Comparison of ENCODE assay signal across 1 cellular context in the genomic region with DNA sequence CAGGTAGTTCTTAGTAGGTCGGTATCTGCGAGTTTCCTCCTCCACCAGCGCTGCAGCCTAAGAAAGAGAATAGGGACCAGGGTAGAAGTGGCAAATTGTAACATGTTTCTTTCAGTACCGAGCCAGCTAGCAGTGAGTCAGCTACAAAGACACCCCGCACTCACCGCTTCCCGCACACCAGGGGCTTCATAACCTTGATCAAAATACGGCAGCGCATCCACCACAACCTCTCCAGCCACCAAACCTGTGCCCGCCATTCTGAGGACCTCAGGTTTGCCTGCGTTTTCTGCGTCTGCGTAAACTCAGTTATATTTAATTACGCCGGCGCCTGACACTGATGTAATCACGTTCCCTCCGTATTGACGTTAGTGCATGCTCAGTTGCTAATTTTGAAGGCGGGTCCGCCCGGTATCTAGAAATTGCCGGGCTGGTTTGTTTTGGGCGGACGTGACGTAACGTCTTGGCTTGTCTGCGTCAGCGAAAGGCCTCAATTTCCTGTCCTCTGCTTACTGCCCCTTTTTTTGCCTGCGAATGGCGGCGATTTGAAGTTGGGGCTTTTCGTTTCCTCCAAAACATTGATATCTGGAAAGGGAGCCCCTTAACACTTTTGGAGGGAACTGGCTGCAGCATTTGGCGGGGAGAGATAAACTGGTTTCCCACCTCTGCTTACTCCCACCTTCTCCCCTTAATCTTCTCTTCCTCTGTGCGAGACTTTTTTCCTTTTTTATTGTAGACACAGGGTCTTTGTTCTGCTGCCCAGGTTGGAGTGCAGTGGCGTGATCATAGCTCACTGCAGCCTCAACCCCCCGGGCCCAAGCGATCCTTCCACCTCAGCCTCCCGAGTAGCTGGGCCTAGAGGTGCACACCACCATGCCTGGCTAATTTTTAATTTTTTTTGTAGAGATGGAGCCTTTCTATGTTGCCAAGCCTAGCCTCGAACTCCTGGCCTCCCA.
TF ChIP-seq lines count a peak whose summit lies in the region.

A gene (minus strand): TSS at position 281 of the 953 bp plus-strand sequence. CDS start 24 bp downstream, at position 257.

TF ChIP-seq in HEK293, 187 proteins besides CTCF, POLR2A, EP300 and RAD21 (continued from another document and continues in another):
- no peak for TF ChIP-seq ZNF621 (tag by site-specific recombination; IDR thresholded peaks at IDR 0.05)
- no peak for TF ChIP-seq ZBTB17 (tag by site-specific recombination; IDR thresholded peaks at IDR 0.05)
- no peak for TF ChIP-seq ZNF37A (tag by site-specific recombination; IDR thresholded peaks at IDR 0.05)
- TF ChIP-seq, protein P1, sequence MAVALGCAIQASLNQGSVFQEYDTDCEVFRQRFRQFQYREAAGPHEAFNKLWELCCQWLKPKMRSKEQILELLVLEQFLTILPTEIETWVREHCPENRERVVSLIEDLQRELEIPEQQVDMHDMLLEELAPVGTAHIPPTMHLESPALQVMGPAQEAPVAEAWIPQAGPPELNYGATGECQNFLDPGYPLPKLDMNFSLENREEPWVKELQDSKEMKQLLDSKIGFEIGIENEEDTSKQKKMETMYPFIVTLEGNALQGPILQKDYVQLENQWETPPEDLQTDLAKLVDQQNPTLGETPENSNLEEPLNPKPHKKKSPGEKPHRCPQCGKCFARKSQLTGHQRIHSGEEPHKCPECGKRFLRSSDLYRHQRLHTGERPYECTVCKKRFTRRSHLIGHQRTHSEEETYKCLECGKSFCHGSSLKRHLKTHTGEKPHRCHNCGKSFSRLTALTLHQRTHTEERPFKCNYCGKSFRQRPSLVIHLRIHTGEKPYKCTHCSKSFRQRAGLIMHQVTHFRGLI (tag by site-specific recombination; IDR thresholded peaks at IDR 0.05), result no peak
- no peak for TF ChIP-seq ZNF785 (tag by site-specific recombination; IDR thresholded peaks at IDR 0.05)
- TF ChIP-seq ZNF404 (tag by site-specific recombination; IDR thresholded peaks at IDR 0.05), result no peak
- TF ChIP-seq ZNF292 (tag by site-specific recombination; IDR thresholded peaks at IDR 0.05; ENCODE audit: borderline replicate concordance, low read depth), result no peak
- TF ChIP-seq ZSCAN30 (tag by site-specific recombination; IDR thresholded peaks at IDR 0.05), result no peak
- no peak for TF ChIP-seq ZNF366 (tag by site-specific recombination; conservative IDR thresholded peaks at IDR 0.05)
- TF ChIP-seq, protein P2, sequence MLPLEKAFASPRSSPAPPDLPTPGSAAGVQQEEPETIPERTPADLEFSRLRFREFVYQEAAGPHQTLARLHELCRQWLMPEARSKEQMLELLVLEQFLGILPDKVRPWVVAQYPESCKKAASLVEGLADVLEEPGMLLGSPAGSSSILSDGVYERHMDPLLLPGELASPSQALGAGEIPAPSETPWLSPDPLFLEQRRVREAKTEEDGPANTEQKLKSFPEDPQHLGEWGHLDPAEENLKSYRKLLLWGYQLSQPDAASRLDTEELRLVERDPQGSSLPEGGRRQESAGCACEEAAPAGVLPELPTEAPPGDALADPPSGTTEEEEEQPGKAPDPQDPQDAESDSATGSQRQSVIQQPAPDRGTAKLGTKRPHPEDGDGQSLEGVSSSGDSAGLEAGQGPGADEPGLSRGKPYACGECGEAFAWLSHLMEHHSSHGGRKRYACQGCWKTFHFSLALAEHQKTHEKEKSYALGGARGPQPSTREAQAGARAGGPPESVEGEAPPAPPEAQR (tag by site-specific recombination; IDR thresholded peaks at IDR 0.05), result no peak
- no peak for TF ChIP-seq ZNF157 (tag by site-specific recombination; IDR thresholded peaks at IDR 0.05)
- TF ChIP-seq, protein P3, sequence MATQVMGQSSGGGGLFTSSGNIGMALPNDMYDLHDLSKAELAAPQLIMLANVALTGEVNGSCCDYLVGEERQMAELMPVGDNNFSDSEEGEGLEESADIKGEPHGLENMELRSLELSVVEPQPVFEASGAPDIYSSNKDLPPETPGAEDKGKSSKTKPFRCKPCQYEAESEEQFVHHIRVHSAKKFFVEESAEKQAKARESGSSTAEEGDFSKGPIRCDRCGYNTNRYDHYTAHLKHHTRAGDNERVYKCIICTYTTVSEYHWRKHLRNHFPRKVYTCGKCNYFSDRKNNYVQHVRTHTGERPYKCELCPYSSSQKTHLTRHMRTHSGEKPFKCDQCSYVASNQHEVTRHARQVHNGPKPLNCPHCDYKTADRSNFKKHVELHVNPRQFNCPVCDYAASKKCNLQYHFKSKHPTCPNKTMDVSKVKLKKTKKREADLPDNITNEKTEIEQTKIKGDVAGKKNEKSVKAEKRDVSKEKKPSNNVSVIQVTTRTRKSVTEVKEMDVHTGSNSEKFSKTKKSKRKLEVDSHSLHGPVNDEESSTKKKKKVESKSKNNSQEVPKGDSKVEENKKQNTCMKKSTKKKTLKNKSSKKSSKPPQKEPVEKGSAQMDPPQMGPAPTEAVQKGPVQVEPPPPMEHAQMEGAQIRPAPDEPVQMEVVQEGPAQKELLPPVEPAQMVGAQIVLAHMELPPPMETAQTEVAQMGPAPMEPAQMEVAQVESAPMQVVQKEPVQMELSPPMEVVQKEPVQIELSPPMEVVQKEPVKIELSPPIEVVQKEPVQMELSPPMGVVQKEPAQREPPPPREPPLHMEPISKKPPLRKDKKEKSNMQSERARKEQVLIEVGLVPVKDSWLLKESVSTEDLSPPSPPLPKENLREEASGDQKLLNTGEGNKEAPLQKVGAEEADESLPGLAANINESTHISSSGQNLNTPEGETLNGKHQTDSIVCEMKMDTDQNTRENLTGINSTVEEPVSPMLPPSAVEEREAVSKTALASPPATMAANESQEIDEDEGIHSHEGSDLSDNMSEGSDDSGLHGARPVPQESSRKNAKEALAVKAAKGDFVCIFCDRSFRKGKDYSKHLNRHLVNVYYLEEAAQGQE (tag by site-specific recombination; IDR thresholded peaks at IDR 0.05), result 0 out of 2 replicates have a peak, but pooled peaks have one; percentile 9
- no peak for TF ChIP-seq ZNF561 (tag by site-specific recombination; IDR thresholded peaks at IDR 0.05; ENCODE audit: borderline replicate concordance)
- no peak for TF ChIP-seq ZNF548 (tag by site-specific recombination; IDR thresholded peaks at IDR 0.05)
- TF ChIP-seq ZNF324 (tag by site-specific recombination; IDR thresholded peaks at IDR 0.05), result no peak
- no peak for TF ChIP-seq OSR2 (tag by site-specific recombination; IDR thresholded peaks at IDR 0.05)
- peak; percentile 35; the same call in 1 of the 2 replicates for TF ChIP-seq ZNF501 (tag by site-specific recombination; IDR thresholded peaks at IDR 0.05)
- no peak for TF ChIP-seq ZNF544 (tag by site-specific recombination; IDR thresholded peaks at IDR 0.05)
- TF ChIP-seq SCRT2 (tag by site-specific recombination; IDR thresholded peaks at IDR 0.05), result no peak
- TF ChIP-seq ZFP37 (tag by site-specific recombination; IDR thresholded peaks at IDR 0.05), result no peak
- TF ChIP-seq, protein P4, sequence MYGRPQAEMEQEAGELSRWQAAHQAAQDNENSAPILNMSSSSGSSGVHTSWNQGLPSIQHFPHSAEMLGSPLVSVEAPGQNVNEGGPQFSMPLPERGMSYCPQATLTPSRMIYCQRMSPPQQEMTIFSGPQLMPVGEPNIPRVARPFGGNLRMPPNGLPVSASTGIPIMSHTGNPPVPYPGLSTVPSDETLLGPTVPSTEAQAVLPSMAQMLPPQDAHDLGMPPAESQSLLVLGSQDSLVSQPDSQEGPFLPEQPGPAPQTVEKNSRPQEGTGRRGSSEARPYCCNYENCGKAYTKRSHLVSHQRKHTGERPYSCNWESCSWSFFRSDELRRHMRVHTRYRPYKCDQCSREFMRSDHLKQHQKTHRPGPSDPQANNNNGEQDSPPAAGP (tag by site-specific recombination; IDR thresholded peaks at IDR 0.05), result peak; percentile 30; the same call in 1 of the 2 replicates
- TF ChIP-seq ZNF140 (tag by site-specific recombination; IDR thresholded peaks at IDR 0.05), result no peak
- TF ChIP-seq, protein P5, sequence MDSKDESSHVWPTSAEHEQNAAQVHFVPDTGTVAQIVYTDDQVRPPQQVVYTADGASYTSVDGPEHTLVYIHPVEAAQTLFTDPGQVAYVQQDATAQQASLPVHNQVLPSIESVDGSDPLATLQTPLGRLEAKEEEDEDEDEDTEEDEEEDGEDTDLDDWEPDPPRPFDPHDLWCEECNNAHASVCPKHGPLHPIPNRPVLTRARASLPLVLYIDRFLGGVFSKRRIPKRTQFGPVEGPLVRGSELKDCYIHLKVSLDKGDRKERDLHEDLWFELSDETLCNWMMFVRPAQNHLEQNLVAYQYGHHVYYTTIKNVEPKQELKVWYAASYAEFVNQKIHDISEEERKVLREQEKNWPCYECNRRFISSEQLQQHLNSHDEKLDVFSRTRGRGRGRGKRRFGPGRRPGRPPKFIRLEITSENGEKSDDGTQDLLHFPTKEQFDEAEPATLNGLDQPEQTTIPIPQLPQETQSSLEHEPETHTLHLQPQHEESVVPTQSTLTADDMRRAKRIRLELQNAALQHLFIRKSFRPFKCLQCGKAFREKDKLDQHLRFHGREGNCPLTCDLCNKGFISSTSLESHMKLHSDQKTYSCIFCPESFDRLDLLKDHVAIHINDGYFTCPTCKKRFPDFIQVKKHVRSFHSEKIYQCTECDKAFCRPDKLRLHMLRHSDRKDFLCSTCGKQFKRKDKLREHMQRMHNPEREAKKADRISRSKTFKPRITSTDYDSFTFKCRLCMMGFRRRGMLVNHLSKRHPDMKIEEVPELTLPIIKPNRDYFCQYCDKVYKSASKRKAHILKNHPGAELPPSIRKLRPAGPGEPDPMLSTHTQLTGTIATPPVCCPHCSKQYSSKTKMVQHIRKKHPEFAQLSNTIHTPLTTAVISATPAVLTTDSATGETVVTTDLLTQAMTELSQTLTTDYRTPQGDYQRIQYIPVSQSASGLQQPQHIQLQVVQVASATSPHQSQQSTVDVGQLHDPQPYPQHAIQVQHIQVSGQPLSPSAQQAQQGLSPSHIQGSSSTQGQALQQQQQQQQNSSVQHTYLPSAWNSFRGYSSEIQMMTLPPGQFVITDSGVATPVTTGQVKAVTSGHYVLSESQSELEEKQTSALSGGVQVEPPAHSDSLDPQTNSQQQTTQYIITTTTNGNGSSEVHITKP (tag by site-specific recombination; IDR thresholded peaks at IDR 0.05), result no peak
- TF ChIP-seq, protein P6, sequence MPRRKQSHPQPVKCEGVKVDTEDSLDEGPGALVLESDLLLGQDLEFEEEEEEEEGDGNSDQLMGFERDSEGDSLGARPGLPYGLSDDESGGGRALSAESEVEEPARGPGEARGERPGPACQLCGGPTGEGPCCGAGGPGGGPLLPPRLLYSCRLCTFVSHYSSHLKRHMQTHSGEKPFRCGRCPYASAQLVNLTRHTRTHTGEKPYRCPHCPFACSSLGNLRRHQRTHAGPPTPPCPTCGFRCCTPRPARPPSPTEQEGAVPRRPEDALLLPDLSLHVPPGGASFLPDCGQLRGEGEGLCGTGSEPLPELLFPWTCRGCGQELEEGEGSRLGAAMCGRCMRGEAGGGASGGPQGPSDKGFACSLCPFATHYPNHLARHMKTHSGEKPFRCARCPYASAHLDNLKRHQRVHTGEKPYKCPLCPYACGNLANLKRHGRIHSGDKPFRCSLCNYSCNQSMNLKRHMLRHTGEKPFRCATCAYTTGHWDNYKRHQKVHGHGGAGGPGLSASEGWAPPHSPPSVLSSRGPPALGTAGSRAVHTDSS (tag by site-specific recombination; IDR thresholded peaks at IDR 0.05), result no peak
- TF ChIP-seq ZNF658 (tag by site-specific recombination; IDR thresholded peaks at IDR 0.05), result no peak
- no peak for TF ChIP-seq ZNF350 (tag by site-specific recombination; IDR thresholded peaks at IDR 0.05)
- TF ChIP-seq ZNF223 (tag by site-specific recombination; IDR thresholded peaks at IDR 0.05), result no peak
- no peak for TF ChIP-seq ZNF239 (tag by site-specific recombination; IDR thresholded peaks at IDR 0.05)
- TF ChIP-seq, protein P7, sequence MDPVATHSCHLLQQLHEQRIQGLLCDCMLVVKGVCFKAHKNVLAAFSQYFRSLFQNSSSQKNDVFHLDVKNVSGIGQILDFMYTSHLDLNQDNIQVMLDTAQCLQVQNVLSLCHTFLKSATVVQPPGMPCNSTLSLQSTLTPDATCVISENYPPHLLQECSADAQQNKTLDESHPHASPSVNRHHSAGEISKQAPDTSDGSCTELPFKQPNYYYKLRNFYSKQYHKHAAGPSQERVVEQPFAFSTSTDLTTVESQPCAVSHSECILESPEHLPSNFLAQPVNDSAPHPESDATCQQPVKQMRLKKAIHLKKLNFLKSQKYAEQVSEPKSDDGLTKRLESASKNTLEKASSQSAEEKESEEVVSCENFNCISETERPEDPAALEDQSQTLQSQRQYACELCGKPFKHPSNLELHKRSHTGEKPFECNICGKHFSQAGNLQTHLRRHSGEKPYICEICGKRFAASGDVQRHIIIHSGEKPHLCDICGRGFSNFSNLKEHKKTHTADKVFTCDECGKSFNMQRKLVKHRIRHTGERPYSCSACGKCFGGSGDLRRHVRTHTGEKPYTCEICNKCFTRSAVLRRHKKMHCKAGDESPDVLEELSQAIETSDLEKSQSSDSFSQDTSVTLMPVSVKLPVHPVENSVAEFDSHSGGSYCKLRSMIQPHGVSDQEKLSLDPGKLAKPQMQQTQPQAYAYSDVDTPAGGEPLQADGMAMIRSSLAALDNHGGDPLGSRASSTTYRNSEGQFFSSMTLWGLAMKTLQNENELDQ (tag by site-specific recombination; IDR thresholded peaks at IDR 0.05; ENCODE audit: low read depth), result no peak
- TF ChIP-seq, protein P8, sequence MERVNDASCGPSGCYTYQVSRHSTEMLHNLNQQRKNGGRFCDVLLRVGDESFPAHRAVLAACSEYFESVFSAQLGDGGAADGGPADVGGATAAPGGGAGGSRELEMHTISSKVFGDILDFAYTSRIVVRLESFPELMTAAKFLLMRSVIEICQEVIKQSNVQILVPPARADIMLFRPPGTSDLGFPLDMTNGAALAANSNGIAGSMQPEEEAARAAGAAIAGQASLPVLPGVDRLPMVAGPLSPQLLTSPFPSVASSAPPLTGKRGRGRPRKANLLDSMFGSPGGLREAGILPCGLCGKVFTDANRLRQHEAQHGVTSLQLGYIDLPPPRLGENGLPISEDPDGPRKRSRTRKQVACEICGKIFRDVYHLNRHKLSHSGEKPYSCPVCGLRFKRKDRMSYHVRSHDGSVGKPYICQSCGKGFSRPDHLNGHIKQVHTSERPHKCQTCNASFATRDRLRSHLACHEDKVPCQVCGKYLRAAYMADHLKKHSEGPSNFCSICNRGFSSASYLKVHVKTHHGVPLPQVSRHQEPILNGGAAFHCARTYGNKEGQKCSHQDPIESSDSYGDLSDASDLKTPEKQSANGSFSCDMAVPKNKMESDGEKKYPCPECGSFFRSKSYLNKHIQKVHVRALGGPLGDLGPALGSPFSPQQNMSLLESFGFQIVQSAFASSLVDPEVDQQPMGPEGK (tag by site-specific recombination; IDR thresholded peaks at IDR 0.05), result no peak
- TF ChIP-seq ZBTB1 (tag by site-specific recombination; IDR thresholded peaks at IDR 0.05), result no peak
- TF ChIP-seq ZNF146 (tag by site-specific recombination; IDR thresholded peaks at IDR 0.05), result no peak
- no peak for TF ChIP-seq ZSCAN16 (tag by site-specific recombination; IDR thresholded peaks at IDR 0.05)
- TF ChIP-seq, protein P9, sequence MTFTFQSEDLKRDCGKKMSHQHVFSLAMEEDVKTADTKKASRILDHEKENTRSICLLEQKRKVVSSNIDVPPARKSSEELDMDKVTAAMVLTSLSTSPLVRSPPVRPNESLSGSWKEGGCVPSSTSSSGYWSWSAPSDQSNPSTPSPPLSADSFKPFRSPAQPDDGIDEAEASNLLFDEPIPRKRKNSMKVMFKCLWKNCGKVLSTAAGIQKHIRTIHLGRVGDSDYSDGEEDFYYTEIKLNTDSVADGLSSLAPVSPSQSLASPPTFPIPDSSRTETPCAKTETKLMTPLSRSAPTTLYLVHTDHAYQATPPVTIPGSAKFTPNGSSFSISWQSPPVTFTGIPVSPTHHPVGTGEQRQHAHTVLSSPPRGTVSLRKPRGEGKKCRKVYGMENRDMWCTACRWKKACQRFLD (tag by site-specific recombination; IDR thresholded peaks at IDR 0.05), result no peak
- no peak for TF ChIP-seq ZNF416 (tag by site-specific recombination; IDR thresholded peaks at IDR 0.05)
